Comparison of ENCODE assay signal across 18 cellular contexts in the genomic region with DNA sequence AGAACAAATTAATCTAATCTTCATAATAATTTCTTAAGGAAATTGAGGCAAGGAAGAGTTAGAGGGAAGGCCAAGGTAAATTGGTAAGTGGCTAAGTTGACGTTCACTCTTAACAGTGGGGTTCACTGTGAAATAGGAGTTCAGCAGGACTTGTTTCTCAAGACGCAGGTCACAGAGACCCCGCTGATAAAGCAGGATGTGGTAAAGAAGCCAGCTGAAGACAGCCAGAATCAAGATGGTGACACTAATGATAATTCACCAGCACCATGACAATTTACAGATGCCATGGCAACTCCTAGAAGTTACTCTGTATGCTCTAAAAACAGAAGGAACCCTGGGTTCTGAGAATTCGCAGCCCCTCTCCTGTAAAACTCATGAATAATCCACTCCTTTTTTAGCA.
DNase-seq lines count a peak whose midpoint lies in the region; ATAC-seq, FAIRE-seq and TF ChIP-seq lines count a peak whose summit lies in the region.
"Had no signal": no experiment of that assay in that cellular context is flagged by ENCODE, and none has a peak within 500 bp of the region (broad histone marks: within the 10 kb centered on the region; RNA-seq: fewer than 3 reads in every experiment).

No MANE protein-coding gene starts in this region.

- H3K4me1 Mint-ChIP-seq in H9: peaks cover 18 to 29% of the 10 kb centered on the region in 2 experiments

- H3T11ph ChIP-seq in H9 (ENCODE audit: low read length): no peak overlapping the region

- no peaks in the 10 kb centered on the region for H3K79me1 ChIP-seq in H9 (ENCODE audit: insufficient read depth, low read depth, low read length, poor library complexity, severe bottlenecking)
- H3K79me1 ChIP-seq in H1 (ENCODE audit: low read depth, low read length): no peaks in the 10 kb centered on the region

- H3K56ac ChIP-seq in H9 (ENCODE audit: insufficient read length, low read depth, low read length) (no peak overlapping the region), H1 (replicated peaks; ENCODE audit: insufficient read length, low read depth, low read length) (no peak overlapping the region)

- H2BK15ac ChIP-seq in H9 (ENCODE audit: low read depth, low read length): no peak overlapping the region
- H2BK15ac ChIP-seq in H1 (ENCODE audit: low read length): no peak overlapping the region

- H4K20me1 ChIP-seq in H9 (ENCODE audit: control insufficient read depth, insufficient read depth, insufficient read length) (no peaks in the 10 kb centered on the region), H1 (replicated peaks in 1 of 2; ENCODE audit: control insufficient read depth in 1 of 2, insufficient read depth in 2 of 2, low read length in 2 of 2) (no peaks in the 10 kb centered on the region)

- H2BK5ac ChIP-seq in H9 (ENCODE audit: insufficient read length, low read length) (no peak overlapping the region), H1 (ENCODE audit: low read depth, low read length) (no peak overlapping the region)

- H3K18ac ChIP-seq in H9 (ENCODE audit: insufficient read length, low read depth, low read length) (peak overlapping the region; percentile 28), H1 (ENCODE audit: extremely low read depth, low read length) (no peak overlapping the region)

- H3K23ac ChIP-seq in H9 (ENCODE audit: insufficient read length, low read depth, low read length) (no peak overlapping the region), H1 (ENCODE audit: insufficient read length) (no peak overlapping the region)

- H4K91ac ChIP-seq in H9 (ENCODE audit: insufficient read length, low read depth, low read length) (no peak overlapping the region), H1 (replicated peaks; ENCODE audit: insufficient read length, low read length) (no peak overlapping the region)

- H2BK120ac ChIP-seq in H9 (ENCODE audit: low read depth, low read length, poor library complexity, severe bottlenecking) (no peak overlapping the region), H1 (replicated peaks; ENCODE audit: low read depth, low read length) (no peak overlapping the region)

- H3K9me3 ChIP-seq in left ventricle myocardium inferior (replicated peaks): no peaks in the 10 kb centered on the region
- no peaks in the 10 kb centered on the region for H3K9me3 ChIP-seq in right atrium auricular region
- no peaks in the 10 kb centered on the region for H3K9me3 ChIP-seq in H9 (ENCODE audit: control insufficient read depth, low read depth, low read length)
- no peaks in the 10 kb centered on the region for H3K9me3 ChIP-seq in H1 (ENCODE audit: insufficient read depth in 2 of 2, low read depth in 1 of 2, low read length in 1 of 2)
- H3K9me3 ChIP-seq in thyroid gland: no peaks in the 10 kb centered on the region
- H3K9me3 ChIP-seq in HAP-1: no peaks in the 10 kb centered on the region
- H3K9me3 ChIP-seq: Caco-2 had no signal

- H3K4ac ChIP-seq in H9 (ENCODE audit: low read depth, low read length) (no peak overlapping the region), H1 (replicated peaks; ENCODE audit: insufficient read length, low read depth, low read length) (no peak overlapping the region)

- H3K23me2 ChIP-seq in H9 (ENCODE audit: insufficient read length, low read depth, low read length, poor library complexity, severe bottlenecking) (no peaks in the 10 kb centered on the region), H1 (ENCODE audit: low read depth, low read length) (no peaks in the 10 kb centered on the region)

- H4K5ac ChIP-seq in H9 (ENCODE audit: insufficient read length, low read depth, low read length) (no peak overlapping the region), H1 (ENCODE audit: insufficient read length, low read depth, low read length) (no peak overlapping the region)

- no peak overlapping the region for H3K4me3 Mint-ChIP-seq in H9
- H3K4me3 Mint-ChIP-seq: CD4-positive, alpha-beta T cell had no signal

- peak overlapping the region; percentile 93 for H3K27ac ChIP-seq in left ventricle myocardium inferior (replicated peaks)
- H3K27ac ChIP-seq in right atrium auricular region: no peak overlapping the region
- H3K27ac ChIP-seq in H9 (ENCODE audit: insufficient read length, low read depth, low read length): no peak overlapping the region
- H3K27ac ChIP-seq in H1 (ENCODE audit: low read depth, low read length): no peak overlapping the region
- peak overlapping the region in 2 of 3 donors; percentile 27 to 88 for H3K27ac ChIP-seq in thyroid gland
- H3K27ac ChIP-seq: C4-2B had no signal

- in situ Hi-C loops in HAP-1 (cut with MboI; ENCODE audit: low sequenced_read_pairs): no loop called here

- no peaks in the 10 kb centered on the region for H3K79me2 ChIP-seq in H9 (ENCODE audit: insufficient read depth, low read length)
- H3K79me2 ChIP-seq in H1 (ENCODE audit: control insufficient read depth in 1 of 2, insufficient read depth in 2 of 2, low read length in 2 of 2): no peaks in the 10 kb centered on the region

- H3K9me3 Mint-ChIP-seq in H9: no peaks in the 10 kb centered on the region
- H3K9me3 Mint-ChIP-seq: CD4-positive, alpha-beta T cell had no signal

- CTCF ChIA-PET in H1 (lab: Charles Lee; ENCODE audit: partially characterized antibody): no interaction called here

- H2BK20ac ChIP-seq in H9 (ENCODE audit: low read depth, low read length, poor library complexity, severe bottlenecking) (no peak overlapping the region), H1 (ENCODE audit: low read length) (no peak overlapping the region)

- no peak overlapping the region for H3K9ac ChIP-seq in H9 (ENCODE audit: extremely low read depth, insufficient read length, low read length)
- no peak overlapping the region for H3K9ac ChIP-seq in H1 (replicated peaks in 1 of 4; ENCODE audit: extremely low read depth in 1 of 4, low read depth in 3 of 4, low read length in 3 of 4)

- H3K27me3 ChIP-seq in left ventricle myocardium inferior (ENCODE audit: low read depth): no peaks in the 10 kb centered on the region
- no peaks in the 10 kb centered on the region for H3K27me3 ChIP-seq in right atrium auricular region
- H3K27me3 ChIP-seq in H9 (ENCODE audit: insufficient read depth, low read length): no peaks in the 10 kb centered on the region
- no peaks in the 10 kb centered on the region for H3K27me3 ChIP-seq in H1 (replicated peaks in 1 of 4; ENCODE audit: control insufficient read depth in 3 of 4, extremely low read depth in 1 of 4, insufficient read depth in 3 of 4, low read length in 3 of 4)
- H3K27me3 ChIP-seq in thyroid gland: no peaks in the 10 kb centered on the region
- no peaks in the 10 kb centered on the region for H3K27me3 ChIP-seq in HAP-1 (ENCODE audit: low read depth)

- H2BK12ac ChIP-seq in H9 (ENCODE audit: insufficient read length, low read depth, low read length): no peak overlapping the region
- 0 out of 2 replicates have a peak overlapping the region, but pooled peaks have one; percentile 68 for H2BK12ac ChIP-seq in H1 (ENCODE audit: low read depth, low read length)

- ATAC-seq in GM21367 (IDR thresholded peaks at IDR 0.05; ENCODE audit: unreplicated experiment) (no peak), GM21529 (IDR thresholded peaks at IDR 0.05; ENCODE audit: unreplicated experiment) (no peak)

- no CpG with 5 or more reads among the region's 4 CpGs for WGBS in H9 (ENCODE audit: extremely low coverage, insufficient read length, low lambda C conversion rate)
- 89% methylated on average over 4 of the region's 4 CpGs; no CpG with 5 or more reads in 1 of the 2 experiments for WGBS in H1 (ENCODE audit: extremely low coverage in 1 of 2, insufficient coverage in 1 of 2, insufficient read length in 1 of 2, insufficient replicate concordance in 2 of 2, low coverage in 1 of 2, low lambda C conversion rate in 2 of 2, missing lambda C conversion rate in 1 of 2), 2 experiments
- WGBS in thyroid gland, 2 donors: 92 to 95% methylated on average over 4 of the region's 4 CpGs

- H3K36me3 ChIP-seq in left ventricle myocardium inferior (no peaks in the 10 kb centered on the region), right atrium auricular region (no peaks in the 10 kb centered on the region), H1 (ENCODE audit: control insufficient read depth in 2 of 4, insufficient read depth in 4 of 4, low read length in 3 of 4) (no peaks in the 10 kb centered on the region), thyroid gland (no peaks in the 10 kb centered on the region), HAP-1 (replicated peaks) (no peaks in the 10 kb centered on the region)

- no peak for TF ChIP-seq EP300 in H1 (IDR thresholded peaks at IDR 0.05; ENCODE audit: borderline replicate concordance in 1 of 2, low read depth in 2 of 2, low read length in 2 of 2)

- no peak overlapping the region for H3K27ac Mint-ChIP-seq in H9
- H3K27ac Mint-ChIP-seq: CD4-positive, alpha-beta T cell had no signal

- FAIRE-seq in H1 (lab: Jason Lieb, UNC): no peak
- FAIRE-seq: A204.1, D721Med, GM12892, GM18507 had no signal

- TF ChIP-seq RAD21 in H1 (IDR thresholded peaks at IDR 0.05 in 1 of 2, conservative IDR thresholded peaks at IDR 0.05 in 1 of 2; ENCODE audit: low read depth in 2 of 2, low read length in 2 of 2): no peak

- H3K4me2 ChIP-seq in H9 (ENCODE audit: insufficient read depth, insufficient read length, low read length) (no peak overlapping the region), H1 (ENCODE audit: insufficient read depth in 1 of 2, low read depth in 2 of 2, low read length in 2 of 2) (no peak overlapping the region)

- H3K4me3 ChIP-seq in left ventricle myocardium inferior (no peak overlapping the region), right atrium auricular region (no peak overlapping the region), H1 (ENCODE audit: extremely low read depth in 1 of 4, insufficient read depth in 2 of 4, low read depth in 3 of 4, low read length in 4 of 4) (no peak overlapping the region), thyroid gland (replicated peaks in 1 of 3) (no peak overlapping the region), HAP-1 (no peak overlapping the region)

- H3K14ac ChIP-seq in H9 (ENCODE audit: insufficient read depth, low read length): no peak overlapping the region
- no peak overlapping the region for H3K14ac ChIP-seq in H1 (ENCODE audit: insufficient read length)

- H3K27me3 Mint-ChIP-seq in H9 (ENCODE audit: low read depth): no peaks in the 10 kb centered on the region

- H2AK5ac ChIP-seq in H9 (ENCODE audit: insufficient read length, low read length) (no peak overlapping the region), H1 (ENCODE audit: low read depth, low read length) (no peak overlapping the region)

- TF ChIP-seq POLR2A in H1 (IDR thresholded peaks at IDR 0.05; ENCODE audit: control extremely low read depth in 1 of 2, low read depth in 2 of 2, low read length in 2 of 2) (no peak), thyroid gland (IDR thresholded peaks at IDR 0.05) (no peak)

- H4K8ac ChIP-seq in H9 (replicated peaks; ENCODE audit: insufficient read length, low read depth, low read length): no peak overlapping the region
- no peak overlapping the region for H4K8ac ChIP-seq in H1 (ENCODE audit: extremely low read depth, insufficient read depth, low read length)

- H2AFZ ChIP-seq in H9 (ENCODE audit: low read length): no peak overlapping the region
- H2AFZ ChIP-seq in H1 (ENCODE audit: low read length): no peak overlapping the region

- no peaks in the 10 kb centered on the region for H3K36me3 Mint-ChIP-seq in H9 (ENCODE audit: insufficient read depth in 1 of 3, low read depth in 3 of 3)

- TF ChIP-seq CTCF in left ventricle myocardium inferior (IDR thresholded peaks at IDR 0.05; ENCODE audit: borderline replicate concordance) (no peak), right atrium auricular region (IDR thresholded peaks at IDR 0.05) (no peak), H9 (conservative IDR thresholded peaks at IDR 0.05) (no peak), H1 (IDR thresholded peaks at IDR 0.05; ENCODE audit: control extremely low read depth in 1 of 3, insufficient read depth in 1 of 3, low read depth in 1 of 3, low read length in 3 of 3) (no peak), thyroid gland (IDR thresholded peaks at IDR 0.05) (no peak)

- H3K4me1 ChIP-seq in left ventricle myocardium inferior (peaks cover 51% of the 10 kb centered on the region), right atrium auricular region (peaks cover 0 to 49% of the 10 kb centered on the region in 2 donors), H9 (ENCODE audit: insufficient read depth, low read length) (no peaks in the 10 kb centered on the region; the same call in 1 of the 2 replicates), H1 (replicated peaks in 1 of 4; ENCODE audit: control insufficient read depth in 3 of 4, insufficient read depth in 4 of 4, low read length in 3 of 4) (peaks cover 0 to 14% (median 5%) of the 10 kb centered on the region in 4 experiments; a peak in 3 of 7 replicates), thyroid gland (peaks cover 21 to 47% of the 10 kb centered on the region in 2 donors), HAP-1 (peaks cover 25% of the 10 kb centered on the region)

- POLR2A ChIA-PET in H1 (lab: Charles Lee; ENCODE audit: partially characterized antibody): no interaction called here

- intact Hi-C loops in left ventricle myocardium inferior (cut with micrococcal nuclease) (no loop called here), thyroid gland (cut with DNase I) (no loop called here)

- no peak for DNase-seq in left ventricle myocardium inferior
- DNase-seq in right atrium auricular region (ENCODE audit: low spot score): no peak
- DNase-seq in H9: no peak
- no peak for DNase-seq in H1 (ENCODE audit: low read depth in 1 of 2, low spot score in 2 of 2)
- no peak for DNase-seq in thyroid gland
- no peak for DNase-seq in HAP-1 (ENCODE audit: low spot score in 2 of 2)
- DNase-seq: AML-193; Caco-2; CD4-positive, alpha-beta T cell; GDM1; H7 had no signal

Comparison
In these comparisons a context has a peak if more than half of its experiments do, and no peak if none do; other contexts are left out.
1. H3K27ac ChIP-seq: peak in left ventricle myocardium inferior (single experiment) and thyroid gland (2 of 3); none in right atrium auricular region (0 of 2), H9 (single experiment) and H1 (single experiment).